ENCODE assay signal across 13 cellular contexts in genomic region chr3:117191245-117191644, GRCh38.
DNase-seq lines count a peak whose midpoint lies in the region; ATAC-seq and TF ChIP-seq lines count a peak whose summit lies in the region.
"Had no signal": no experiment of that assay in that cellular context is flagged by ENCODE, and none has a peak within 500 bp of the region (broad histone marks: within the 10 kb centered on the region; RNA-seq: fewer than 3 reads in every experiment).

No MANE protein-coding gene starts in this region.

- no peaks in the 10 kb centered on the region for H3K9me3 Mint-ChIP-seq in Calu3 (ENCODE audit: low read depth, unreplicated experiment)

- TF ChIP-seq CTCF in Calu3 (IDR thresholded peaks at IDR 0.05; ENCODE audit: unreplicated experiment) = no peak

- no TSS peak for BruUV-seq in Calu3 (replicated peaks; lab: Mats Ljungman, UMichigan)

- no peaks in the 10 kb centered on the region for H3K27me3 Mint-ChIP-seq in Calu3 (ENCODE audit: unreplicated experiment)
- H3K27me3 Mint-ChIP-seq: CD4-positive, alpha-beta memory T cell had no signal

- peak; percentile 39 for ATAC-seq in GM18502 (IDR thresholded peaks at IDR 0.05; ENCODE audit: poor library complexity, unreplicated experiment)
- peak; percentile 52 for ATAC-seq in HG02610 (IDR thresholded peaks at IDR 0.05; ENCODE audit: unreplicated experiment)
- ATAC-seq in HG03432 (IDR thresholded peaks at IDR 0.05; ENCODE audit: unreplicated experiment) = peak; percentile 54

- H3K4me3 Mint-ChIP-seq in Calu3 (ENCODE audit: low read depth, unreplicated experiment) = no peak overlapping the region
- H3K4me3 Mint-ChIP-seq: CD14-positive monocyte; CD4-positive, alpha-beta memory T cell had no signal

- DNase-seq in NCI-H1092 treated with DMSO at 0.1 percent for 48 hours (lab: John Stamatoyannopoulos, UW) = no peak
- DNase-seq in SK-N-DZ (ENCODE audit: low spot score) = no peak
- no peak for DNase-seq in NOMO-1 (lab: John Stamatoyannopoulos, UW; ENCODE audit: unreplicated experiment in 2 of 2)
- no peak for DNase-seq in Calu3
- DNase-seq: 8988T; CD4-positive, alpha-beta memory T cell; DMS79 treated with DMSO at 0.1 percent for 48 hours; GF-D8; GM23248 had no signal

- intact Hi-C loops in Calu3 (cut with micrococcal nuclease; ENCODE audit: unreplicated experiment) = no loop called here

- H3K27ac Mint-ChIP-seq in Calu3 (ENCODE audit: unreplicated experiment) = no peak overlapping the region
- H3K27ac Mint-ChIP-seq: CD14-positive monocyte; CD4-positive, alpha-beta memory T cell had no signal

- H3K4me1 Mint-ChIP-seq in Calu3 (ENCODE audit: low read depth, unreplicated experiment) = no peaks in the 10 kb centered on the region
- H3K4me1 Mint-ChIP-seq: CD14-positive monocyte; CD4-positive, alpha-beta memory T cell had no signal

- CTCF ChIA-PET in Calu3 (lab: Charles Lee) = no interaction called here

- H3K36me3 Mint-ChIP-seq in Calu3 (ENCODE audit: insufficient read depth, unreplicated experiment) = no peaks in the 10 kb centered on the region
- H3K36me3 Mint-ChIP-seq: CD14-positive monocyte; CD4-positive, alpha-beta memory T cell had no signal
